Comparison of ENCODE assay signal across 8 cellular contexts in the genomic region with DNA sequence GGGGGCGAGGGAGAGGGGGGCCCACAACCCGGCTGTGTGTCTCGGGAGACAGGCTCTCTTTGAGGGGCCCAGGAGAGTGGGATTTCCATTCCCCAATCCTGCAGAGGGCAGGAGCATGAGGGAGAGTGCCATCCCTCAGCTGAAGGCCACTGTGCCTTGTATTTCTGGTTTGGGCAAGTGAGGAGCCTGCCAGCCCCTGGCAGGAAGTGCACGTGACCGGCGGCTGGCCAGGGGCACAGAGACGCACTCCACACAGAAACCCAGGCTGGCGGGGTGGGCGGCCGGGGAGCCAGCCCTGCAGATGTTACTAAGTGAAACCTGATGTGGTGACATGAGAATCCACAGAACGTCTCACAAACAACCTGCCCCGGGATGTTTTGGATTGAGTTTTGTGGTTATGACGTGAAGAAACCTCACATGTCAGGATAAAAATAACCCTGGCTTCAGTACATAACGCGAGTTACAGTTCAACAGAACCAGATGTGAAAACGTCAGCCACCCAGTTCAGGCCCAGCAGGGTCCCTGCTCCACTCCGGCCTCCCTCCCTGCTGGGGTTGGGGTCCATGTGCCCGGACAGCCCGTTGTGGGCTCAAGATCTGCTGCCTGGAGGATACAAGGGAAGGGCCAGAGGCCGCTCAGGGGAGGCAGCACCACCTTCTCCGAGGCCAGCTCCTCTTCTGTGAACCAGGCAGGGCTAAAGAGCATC. TPM values are rescaled to one million over a fixed set of nuclear protein-coding genes. Genes with fewer than 3 reads are reported as not detected.
DNase-seq lines count a peak whose midpoint lies in the region; ATAC-seq, FAIRE-seq and TF ChIP-seq lines count a peak whose summit lies in the region.

No MANE protein-coding gene starts in this region.

- H3K27ac ChIP-seq in esophagus muscularis mucosa (replicated peaks in 1 of 4), result peak overlapping the region; percentile 92 to 96 (median 93)

- peaks cover 0 to 20% (median 14%) of the 10 kb centered on the region in 4 donors for H3K36me3 ChIP-seq in esophagus muscularis mucosa

- intact Hi-C loops in esophagus muscularis mucosa (cut with DNase I), result loop anchor here (1.0 kb wide), 1 partner anchor 57 kb away; no protein-coding TSS in a partner anchor

- peak; percentile 82 for TF ChIP-seq EP300 in esophagus muscularis mucosa (IDR thresholded peaks at IDR 0.05)

- H3K4me3 ChIP-seq in AG09309 (ENCODE audit: control insufficient read depth, low read depth, low read length) (no peak overlapping the region), esophagus muscularis mucosa (peak overlapping the region in 2 of 4 donors; percentile 10 to 13)

- TF ChIP-seq CTCF in AG09309 (IDR thresholded peaks at IDR 0.05; ENCODE audit: control insufficient read depth, insufficient read depth, low read depth, low read length, missing control alignments) (no peak), esophagus muscularis mucosa (IDR thresholded peaks at IDR 0.05) (no peak)

- no peaks in the 10 kb centered on the region for H3K9me3 ChIP-seq in esophagus muscularis mucosa

- 21% methylated on average over 13 of the region's 21 CpGs for WGBS in esophagus muscularis mucosa

- no peaks in the 10 kb centered on the region for H3K27me3 ChIP-seq in esophagus muscularis mucosa

- ATAC-seq in GM19452 (IDR thresholded peaks at IDR 0.05; ENCODE audit: unreplicated experiment), result peak; percentile 90
- ATAC-seq in HG03575 (IDR thresholded peaks at IDR 0.05; ENCODE audit: extremely low read depth, insufficient number of reproducible peaks, low FRiP score, unreplicated experiment), result peak; percentile 79

- TF ChIP-seq POLR2A in esophagus muscularis mucosa (IDR thresholded peaks at IDR 0.05; ENCODE audit: low read depth), result no peak

- H3K4me1 ChIP-seq in esophagus muscularis mucosa, result peaks cover 29 to 65% (median 58%) of the 10 kb centered on the region in 4 donors

- FAIRE-seq in RCC 7860 (lab: Jason Lieb, UNC), result no peak

- DNase-seq in AG09309 (ENCODE audit: low read depth) (peak; percentile 97), esophagus muscularis mucosa (ENCODE audit: extremely low spot score) (no peak), renal cortical epithelial cell (ENCODE audit: low read depth) (peak; percentile 81), RCC 7860 (ENCODE audit: low spot score) (no peak), NCI-H446 treated with DMSO at 0.1 percent for 48 hours (lab: John Stamatoyannopoulos, UW) (no peak)
- DNase-seq in activated CD8-positive, alpha-beta memory T cell treated with anti-CD3 and anti-CD28 coated beads, Interleukin-2, amount 50 U/mL, for 4 hours, result peak; percentile 57

RNA-seq across cellular contexts. Expression of a gene that starts 51.7 kb away (rescaled TPM):
- total RNA-seq in esophagus muscularis mucosa (100 to 1,000 TPM in 2 of 4 donors, 10 to 100 TPM in 2; 74.9 to 238 (median 130) TPM), renal cortical epithelial cell (9.7 and 33.2 TPM in 2 replicates)

Comparison
In these comparisons a context has a peak if more than half of its experiments do, and no peak if none do; other contexts are left out.
1. DNase-seq: peak in AG09309 (single experiment), activated CD8-positive, alpha-beta memory T cell treated with anti-CD3 and anti-CD28 coated beads, Interleukin-2, amount 50 U/mL, for 4 hours (single experiment) and renal cortical epithelial cell (single experiment); none in esophagus muscularis mucosa (single experiment), RCC 7860 (single experiment) and NCI-H446 treated with DMSO at 0.1 percent for 48 hours (single experiment).